ENCODE assay signal across 8 cellular contexts in the genomic region with DNA sequence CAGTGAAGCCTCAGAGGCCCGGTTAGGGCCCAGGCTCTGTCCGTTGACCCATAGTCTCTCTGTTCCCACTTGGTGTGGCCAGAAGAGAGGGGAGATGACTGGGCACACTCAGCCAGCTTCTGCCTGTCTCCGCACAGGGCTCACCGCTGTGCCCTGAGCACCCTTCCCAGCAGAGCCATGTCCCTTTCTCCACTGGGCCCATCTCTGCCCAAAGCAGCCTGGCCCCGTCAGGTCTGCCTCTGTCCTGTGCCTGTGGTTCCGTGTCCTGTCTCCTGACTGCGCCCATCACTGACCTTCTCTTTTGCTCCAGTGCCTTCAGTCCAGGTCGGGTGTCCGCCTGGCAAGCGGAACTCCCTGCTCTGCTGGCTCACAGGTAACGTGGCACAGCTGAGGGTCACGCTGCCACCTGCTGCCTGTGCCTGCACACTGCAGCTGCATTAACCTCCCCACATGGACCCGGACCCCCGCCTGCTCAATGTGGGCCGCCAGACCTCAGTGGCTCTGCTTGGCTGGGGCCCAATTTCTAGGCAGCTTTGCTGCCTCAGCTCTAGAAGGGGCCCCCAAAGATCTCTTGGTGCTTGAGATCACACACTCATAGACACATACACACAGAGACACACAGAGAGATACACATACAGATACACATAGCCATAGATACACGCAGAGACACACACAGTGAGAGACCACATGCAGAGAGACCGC. TPM values are rescaled to one million over a fixed set of nuclear protein-coding genes. Genes with fewer than 3 reads are reported as not detected.
DNase-seq lines count a peak whose midpoint lies in the region; ATAC-seq and FAIRE-seq lines count a peak whose summit lies in the region.

No MANE protein-coding gene starts in this region.

- H3K79me2 ChIP-seq in trophoblast cell (ENCODE audit: control insufficient read depth, insufficient read depth, low read length, poor library complexity) = no peaks in the 10 kb centered on the region

- no peaks in the 10 kb centered on the region for H3K9me3 ChIP-seq in trophoblast cell (ENCODE audit: insufficient read depth, low read depth, low read length)

- no peak overlapping the region for H2BK12ac ChIP-seq in trophoblast cell (ENCODE audit: low read length)

- H2AK5ac ChIP-seq in trophoblast cell (ENCODE audit: low read length) = no peak overlapping the region

- no peak overlapping the region for H4K91ac ChIP-seq in trophoblast cell (ENCODE audit: low read depth, low read length)

- DNase-seq in C1 segment of cervical spinal cord (lab: John Stamatoyannopoulos, UW) = peak in 10 of 14 donors; percentile 16 to 78 (median 26)
- peak; percentile 58 for DNase-seq in RPMI8226
- peak; percentile 25 for DNase-seq in activated gamma-delta T cell (lab: John Stamatoyannopoulos, UW)
- peak; percentile 86 for DNase-seq in germinal center (ENCODE audit: low spot score)
- peak; percentile 50 to 78 for DNase-seq in trophoblast cell
- peak; percentile 81 for DNase-seq in urothelium cell line (ENCODE audit: low spot score)

- no peak overlapping the region for H4K8ac ChIP-seq in trophoblast cell (ENCODE audit: low read depth, low read length)

- H3K4ac ChIP-seq in trophoblast cell (ENCODE audit: low read depth, low read length) = no peak overlapping the region

- no peak overlapping the region for H2BK120ac ChIP-seq in trophoblast cell (ENCODE audit: insufficient read depth, low read length, poor library complexity)

- no peak overlapping the region for H3K4me3 ChIP-seq in trophoblast cell (ENCODE audit: low read depth, low read length)

- no CpG with 5 or more reads among the region's 17 CpGs for WGBS in trophoblast cell (ENCODE audit: extremely low coverage, insufficient coverage, insufficient read length)

- H3K27ac ChIP-seq in trophoblast cell (ENCODE audit: low read depth, low read length) = no peak overlapping the region

- peaks cover 20 to 27% of the 10 kb centered on the region in 2 experiments for H3K36me3 ChIP-seq in trophoblast cell (ENCODE audit: control insufficient read depth in 1 of 2, insufficient read depth in 2 of 2, low read length in 2 of 2)

- ATAC-seq in GM18909 (IDR thresholded peaks at IDR 0.05; ENCODE audit: poor library complexity, unreplicated experiment) = peak; percentile 84
- peak; percentile 67 for ATAC-seq in HG03439 (IDR thresholded peaks at IDR 0.05; ENCODE audit: unreplicated experiment)

- H2AFZ ChIP-seq in trophoblast cell (ENCODE audit: insufficient read depth, low read length, poor library complexity) = no peak overlapping the region

- no peak overlapping the region for H3K4me2 ChIP-seq in trophoblast cell (ENCODE audit: low read length)

- H3K79me1 ChIP-seq in trophoblast cell (ENCODE audit: low read length) = peaks cover 3% of the 10 kb centered on the region

- H2BK5ac ChIP-seq in trophoblast cell (ENCODE audit: low read depth, low read length, poor library complexity) = no peak overlapping the region

- no peak overlapping the region for H3K23ac ChIP-seq in trophoblast cell (ENCODE audit: low read length)

- H4K12ac ChIP-seq in trophoblast cell (ENCODE audit: low read depth, low read length) = peak overlapping the region; percentile 23

- no peak overlapping the region for H3K18ac ChIP-seq in trophoblast cell (ENCODE audit: low read length)

- peak overlapping the region; percentile 26 for H3K14ac ChIP-seq in trophoblast cell (ENCODE audit: low read length)

- no peaks in the 10 kb centered on the region for H3K27me3 ChIP-seq in trophoblast cell (ENCODE audit: insufficient read depth, low read length)

- peaks cover 3 to 4% of the 10 kb centered on the region in 2 experiments for H3K4me1 ChIP-seq in trophoblast cell (ENCODE audit: control insufficient read depth in 1 of 2, insufficient read depth in 2 of 2, low read length in 2 of 2)

- FAIRE-seq in urothelium cell line (lab: Jason Lieb, UNC) = peak; percentile 98

- no peak overlapping the region for H3K9ac ChIP-seq in trophoblast cell (ENCODE audit: low read length)

RNA-seq across cellular contexts. Expression of gene CNNM3, which starts 15.2 kb away (rescaled TPM):
- polyA plus RNA-seq in trophoblast cell (2013) = 13.3 and 13.9 TPM in 2 replicates

RNA-seq across cellular contexts. Expression of gene CNNM4, which starts 40.2 kb away (rescaled TPM):
- polyA plus RNA-seq in trophoblast cell (2013) = 43.0 and 44.4 TPM in 2 replicates

RNA-seq across cellular contexts. Expression of gene ANKRD23, which starts 42.9 kb away (rescaled TPM):
- 4.5 and 4.7 TPM in 2 replicates for polyA plus RNA-seq in trophoblast cell (2013)

RNA-seq across cellular contexts. Expression of gene ANKRD39, which starts 56.9 kb away (rescaled TPM):
- polyA plus RNA-seq in trophoblast cell (2013) = 32.8 and 33.4 TPM in 2 replicates

Comparison
In these comparisons a context has a peak if more than half of its experiments do, and no peak if none do; other contexts are left out.
1. DNase-seq: peak in every context shown above with its lines; median percentile 86 in germinal center; 81 in urothelium cell line; 64 in trophoblast cell; 58 in RPMI8226; 26 in C1 segment of cervical spinal cord; 25 in activated gamma-delta T cell.